In the genomic region with DNA sequence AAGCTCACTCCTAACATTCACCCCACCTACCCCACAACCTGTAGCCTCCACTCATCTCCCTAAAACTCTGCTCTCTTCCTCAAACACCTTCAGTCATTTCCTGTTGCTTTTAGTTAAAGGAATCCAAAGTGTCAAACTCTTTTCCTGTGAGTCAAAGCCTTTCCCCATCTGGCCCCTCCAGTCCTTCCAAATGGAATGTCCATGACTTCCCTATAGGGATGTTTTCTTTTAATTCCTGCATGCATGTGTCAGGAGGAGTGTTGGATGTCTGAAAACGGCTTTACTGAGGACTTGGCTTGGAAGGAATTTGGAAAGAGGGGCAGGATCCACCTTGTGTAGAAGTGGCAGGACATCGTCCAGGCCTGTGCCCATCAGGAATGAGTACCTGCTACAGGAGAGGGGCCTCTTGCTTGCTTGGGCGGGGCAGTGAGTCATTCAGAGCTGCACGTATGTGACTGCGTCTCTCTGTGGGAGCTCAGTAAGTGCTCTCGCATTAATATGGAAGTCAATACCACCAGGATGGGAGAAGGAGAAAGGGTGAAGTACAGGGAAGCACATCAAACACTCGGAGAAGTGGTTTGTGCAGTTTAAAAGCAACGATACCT, we compare ENCODE assay signal across 19 cellular contexts.
DNase-seq lines count a peak whose midpoint lies in the region; ATAC-seq and TF ChIP-seq lines count a peak whose summit lies in the region.
"Had no signal": no experiment of that assay in that cellular context is flagged by ENCODE, and none has a peak within 500 bp of the region (broad histone marks: within the 10 kb centered on the region; RNA-seq: fewer than 3 reads in every experiment).

No MANE protein-coding gene starts in this region.

- CTCF ChIA-PET in activated CD4-positive, alpha-beta memory T cell treated with anti-CD3 and anti-CD28 coated beads for 36 hours (lab: Charles Lee): no interaction called here

- H3K27me3 Mint-ChIP-seq in nephron (ENCODE audit: low read depth): peaks cover 44% of the 10 kb centered on the region
- H3K27me3 Mint-ChIP-seq in activated CD4-positive, alpha-beta memory T cell treated with anti-CD3 and anti-CD28 coated beads for 36 hours: no peaks in the 10 kb centered on the region
- H3K27me3 Mint-ChIP-seq: activated naive CD8-positive, alpha-beta T cell had no signal

- POLR2A ChIA-PET in activated CD4-positive, alpha-beta memory T cell treated with anti-CD3 and anti-CD28 coated beads for 36 hours (lab: Charles Lee): no interaction called here

- H3K27ac Mint-ChIP-seq in nephron: peak overlapping the region; percentile 57 to 82 (median 74)
- no peak overlapping the region for H3K27ac Mint-ChIP-seq in activated CD4-positive, alpha-beta memory T cell treated with anti-CD3 and anti-CD28 coated beads for 36 hours
- H3K27ac Mint-ChIP-seq: activated naive CD8-positive, alpha-beta T cell; natural killer cell had no signal

- intact Hi-C loops in activated CD4-positive, alpha-beta memory T cell treated with anti-CD3 and anti-CD28 coated beads for 36 hours (cut with micrococcal nuclease): no loop called here

- peak in 2 of 3 experiments; percentile 63 to 78 for DNase-seq in NCI-H1417 (lab: John Stamatoyannopoulos, UW)
- DNase-seq in dermis blood vessel endothelial cell: peak; percentile 21
- DNase-seq in activated CD4-positive, alpha-beta memory T cell treated with anti-CD3 and anti-CD28 coated beads for 36 hours: no peak
- DNase-seq: activated CD4-positive, alpha-beta T cell treated with anti-CD3 and anti-CD28 coated beads for 48 hours; activated T-cell treated with anti-CD3 and anti-CD28 coated beads, Interleukin-2, amount 50 U/mL, for 1 hour; DMS79 treated with DMSO at 0.1 percent for 48 hours; effector CD8-positive, alpha-beta T cell; lower lobe of right lung; natural killer cell; NCI-H1092 had no signal

- no peak for ATAC-seq in HG03280 (IDR thresholded peaks at IDR 0.05; ENCODE audit: unreplicated experiment)
- no peak for ATAC-seq in HG03108 (IDR thresholded peaks at IDR 0.05; ENCODE audit: unreplicated experiment)
- no peak for ATAC-seq in HG03159 (IDR thresholded peaks at IDR 0.05; ENCODE audit: unreplicated experiment)
- ATAC-seq: natural killer cell had no signal

- H3K9me3 Mint-ChIP-seq in nephron: no peaks in the 10 kb centered on the region
- H3K9me3 Mint-ChIP-seq in activated CD4-positive, alpha-beta memory T cell treated with anti-CD3 and anti-CD28 coated beads for 36 hours: peaks cover 2% of the 10 kb centered on the region

- TF ChIP-seq CTCF in nephron (IDR thresholded peaks at IDR 0.05; ENCODE audit: unreplicated experiment in 3 of 3): no peak

- H3K4me3 Mint-ChIP-seq in nephron: peak overlapping the region in 2 of 3 experiments; percentile 10 to 42
- H3K4me3 Mint-ChIP-seq in activated CD4-positive, alpha-beta memory T cell treated with anti-CD3 and anti-CD28 coated beads for 36 hours: no peak overlapping the region
- H3K4me3 Mint-ChIP-seq: activated naive CD8-positive, alpha-beta T cell; natural killer cell had no signal

- H3K9ac ChIP-seq in ES-I3 (ENCODE audit: low read depth, low read length): 0 out of 2 replicates have a peak overlapping the region, but pooled peaks have one; percentile 3
- H3K9ac ChIP-seq: BLaER1 had no signal

- H3K4me1 Mint-ChIP-seq in nephron: peaks cover 44% of the 10 kb centered on the region
- H3K4me1 Mint-ChIP-seq in activated CD4-positive, alpha-beta memory T cell treated with anti-CD3 and anti-CD28 coated beads for 36 hours (ENCODE audit: low read depth): no peaks in the 10 kb centered on the region
- H3K4me1 Mint-ChIP-seq: natural killer cell had no signal

- no peaks in the 10 kb centered on the region for H3K9me3 ChIP-seq in ES-I3 (ENCODE audit: control insufficient read depth, insufficient read depth, low read length)
- H3K9me3 ChIP-seq: BLaER1, lower lobe of right lung, SJSA1, suprapubic skin had no signal

- H3K36me3 ChIP-seq in ES-I3 (ENCODE audit: insufficient read depth, low read length): no peaks in the 10 kb centered on the region
- H3K36me3 ChIP-seq: BLaER1, lower lobe of right lung, SJSA1, suprapubic skin had no signal

- H3K36me3 Mint-ChIP-seq in nephron (ENCODE audit: low read depth): no peaks in the 10 kb centered on the region
- H3K36me3 Mint-ChIP-seq in activated CD4-positive, alpha-beta memory T cell treated with anti-CD3 and anti-CD28 coated beads for 36 hours: no peaks in the 10 kb centered on the region
- H3K36me3 Mint-ChIP-seq: activated naive CD8-positive, alpha-beta T cell; natural killer cell had no signal

- peaks cover 13% of the 10 kb centered on the region for H3K4me1 ChIP-seq in ES-I3 (ENCODE audit: insufficient read depth, low read length)
- H3K4me1 ChIP-seq: lower lobe of right lung, SJSA1, suprapubic skin had no signal
